In genomic region chr19:43526884-43527859, GRCh38 we compare ENCODE assay signal across 1 cellular context.
TF ChIP-seq lines count a peak whose summit lies in the region.

ETHE1 (minus strand) TSS chr19:43527201; CDS start chr19:43527177, 24 bp downstream.

TF ChIP-seq in HEK293, 187 proteins besides CTCF, POLR2A, EP300 and RAD21 (continued from another document and continues in another):
- peak; percentile 62; the same call in 1 of the 2 replicates for TF ChIP-seq ZNF280D (tag by site-specific recombination; IDR thresholded peaks at IDR 0.05)
- no peak for TF ChIP-seq PRDM6 (tag by site-specific recombination; IDR thresholded peaks at IDR 0.05)
- TF ChIP-seq ZNF510 (tag by site-specific recombination; IDR thresholded peaks at IDR 0.05; ENCODE audit: insufficient replicate concordance): no peak
- TF ChIP-seq ZNF558 (tag by site-specific recombination; IDR thresholded peaks at IDR 0.05): no peak
- peak; percentile 77 for TF ChIP-seq ZXDB (tag by site-specific recombination; IDR thresholded peaks at IDR 0.05)
- no peak for TF ChIP-seq ZNF549 (tag by site-specific recombination; IDR thresholded peaks at IDR 0.05)
- peak; percentile 95 for TF ChIP-seq KLF8 (tag by site-specific recombination; IDR thresholded peaks at IDR 0.05)
- no peak for TF ChIP-seq ZFP37 (tag by site-specific recombination; IDR thresholded peaks at IDR 0.05)
- no peak for TF ChIP-seq ZNF366 (tag by site-specific recombination; conservative IDR thresholded peaks at IDR 0.05)
- peak; percentile 18; the same call in 1 of the 2 replicates for TF ChIP-seq ZNF223 (tag by site-specific recombination; IDR thresholded peaks at IDR 0.05)
- TF ChIP-seq SCRT1 (tag by site-specific recombination; IDR thresholded peaks at IDR 0.05; ENCODE audit: borderline replicate concordance): no peak
- no peak for TF ChIP-seq ZNF148 (tag by site-specific recombination; IDR thresholded peaks at IDR 0.05; ENCODE audit: borderline replicate concordance)
- TF ChIP-seq ZNF248 (tag by site-specific recombination; IDR thresholded peaks at IDR 0.05): no peak
- no peak for TF ChIP-seq ZNF274 (IDR thresholded peaks at IDR 0.05; ENCODE audit: low read length)
- TF ChIP-seq ZNF274 (tag by site-specific recombination; IDR thresholded peaks at IDR 0.05; ENCODE audit: borderline replicate concordance): no peak
- TF ChIP-seq ZNF670 (tag by site-specific recombination; IDR thresholded peaks at IDR 0.05; ENCODE audit: low read depth): no peak
- TF ChIP-seq ZNF776 (tag by site-specific recombination; IDR thresholded peaks at IDR 0.05; ENCODE audit: borderline replicate concordance): no peak
- peak; percentile 97 for TF ChIP-seq KLF7 (tag by site-specific recombination; IDR thresholded peaks at IDR 0.05; ENCODE audit: borderline replicate concordance)
- peak; percentile 100 for TF ChIP-seq ZFP69B (tag by site-specific recombination; IDR thresholded peaks at IDR 0.05)
- TF ChIP-seq ZNF596 (tag by site-specific recombination; IDR thresholded peaks at IDR 0.05): no peak
- TF ChIP-seq REST (tag by site-specific recombination; IDR thresholded peaks at IDR 0.05): peak; percentile 50; the same call in 1 of the 2 replicates
- TF ChIP-seq ZNF155 (tag by site-specific recombination; IDR thresholded peaks at IDR 0.05): no peak
- no peak for TF ChIP-seq ZNF707 (tag by site-specific recombination; IDR thresholded peaks at IDR 0.05)
- TF ChIP-seq RBAK (tag by site-specific recombination; IDR thresholded peaks at IDR 0.05): no peak
- no peak for TF ChIP-seq ATF2 (tag by site-specific recombination; IDR thresholded peaks at IDR 0.05; ENCODE audit: low read depth)
- TF ChIP-seq ZNF548 (tag by site-specific recombination; IDR thresholded peaks at IDR 0.05): no peak
- TF ChIP-seq SALL2 (tag by site-specific recombination; IDR thresholded peaks at IDR 0.05; ENCODE audit: borderline replicate concordance): no peak
- TF ChIP-seq ZFP3 (tag by site-specific recombination; IDR thresholded peaks at IDR 0.05; ENCODE audit: low read depth): no peak
- no peak for TF ChIP-seq ZNF174 (tag by site-specific recombination; IDR thresholded peaks at IDR 0.05)
- TF ChIP-seq ZNF138 (tag by site-specific recombination; IDR thresholded peaks at IDR 0.05; ENCODE audit: borderline replicate concordance): no peak
- peak; percentile 25; the same call in 1 of the 2 replicates for TF ChIP-seq TSHZ1 (tag by site-specific recombination; IDR thresholded peaks at IDR 0.05; ENCODE audit: borderline replicate concordance)
- TF ChIP-seq IKZF3 (tag by site-specific recombination; IDR thresholded peaks at IDR 0.05): no peak
- TF ChIP-seq ZNF221 (tag by site-specific recombination; IDR thresholded peaks at IDR 0.05; ENCODE audit: borderline replicate concordance): no peak
- 0 out of 2 replicates have a peak, but pooled peaks have one; percentile 6 for TF ChIP-seq ZNF398 (tag by site-specific recombination; IDR thresholded peaks at IDR 0.05)
- TF ChIP-seq PRDM4 (tag by site-specific recombination; IDR thresholded peaks at IDR 0.05): no peak; the same call in 1 of the 2 replicates
- peak; percentile 33; the same call in 1 of the 2 replicates for TF ChIP-seq ZNF623 (tag by site-specific recombination; IDR thresholded peaks at IDR 0.05)
- no peak for TF ChIP-seq TCF7L2 (IDR thresholded peaks at IDR 0.05; ENCODE audit: borderline replicate concordance, low read depth, low read length)
